16 cellular contexts compared by ENCODE assay signal in the genomic region with DNA sequence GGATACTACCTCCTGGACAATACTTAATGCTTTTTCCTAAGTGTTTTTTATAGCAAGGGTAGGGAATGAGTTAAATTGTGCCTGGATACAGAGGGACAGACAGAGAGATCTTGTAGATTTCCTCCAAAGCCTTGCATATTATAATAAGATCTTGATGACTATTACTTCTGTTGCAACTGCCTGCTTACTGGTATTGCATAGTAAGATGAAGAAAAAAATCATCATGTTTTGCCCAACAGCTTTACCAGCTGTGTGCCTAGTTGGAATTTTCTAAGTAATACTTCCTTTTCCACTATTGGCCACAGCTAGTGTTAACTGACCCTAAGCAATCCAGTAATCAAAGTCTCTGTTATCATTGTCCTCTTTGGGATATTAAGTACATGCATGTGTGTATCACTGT.
"Had no signal": no experiment of that assay in that cellular context is flagged by ENCODE, and none has a peak within 500 bp of the region (broad histone marks: within the 10 kb centered on the region; RNA-seq: fewer than 3 reads in every experiment).

No MANE protein-coding gene starts in this region.

- H3K9ac ChIP-seq: neural progenitor cell had no signal

- H3K4me1 ChIP-seq: esophagus squamous epithelium had no signal

- H3K9me3 ChIP-seq: esophagus squamous epithelium, thyroid gland had no signal

- H2AFZ ChIP-seq: neural progenitor cell had no signal

- H3K4me3 ChIP-seq: coronary artery, esophagus squamous epithelium, lung, neural progenitor cell, thyroid gland had no signal

- ATAC-seq: activated CD8-positive, alpha-beta T cell treated with anti-CD3 and anti-CD28 coated beads for 36 hours; activated T-cell treated with anti-CD3 and anti-CD28 coated beads, Interleukin-2, amount 50 U/mL, for 4 hours; stimulated activated memory B cell treated with anti-CD40 and anti-IgM and Interleukin-4, amounts not matched to agents 10 μg/mL and 1 μg/mL and 100 μg/mL, for 72 hours; T-helper 17 cell; WTC11 had no signal

- H3K36me3 ChIP-seq: esophagus squamous epithelium, neural progenitor cell, thyroid gland had no signal

- H3K4me2 ChIP-seq: neural progenitor cell had no signal

- H3K27ac ChIP-seq: coronary artery, esophagus squamous epithelium, neural progenitor cell, thyroid gland had no signal

- H3K27me3 ChIP-seq: esophagus squamous epithelium, neural progenitor cell, thyroid gland had no signal

- DNase-seq: activated CD4-positive, alpha-beta T cell treated with anti-CD3 and anti-CD28 coated beads for 4 hours; activated CD8-positive, alpha-beta T cell treated with anti-CD3 and anti-CD28 coated beads for 36 hours; activated effector memory CD4-positive, alpha-beta T cell treated with anti-CD3 and anti-CD28 coated beads, Interleukin-2, amount 50 U/mL, for 16 hours; activated T-cell treated with anti-CD3 and anti-CD28 coated beads, Interleukin-2, amount 50 U/mL, for 4 hours; amygdala; esophagus squamous epithelium; islet precursor cell; retina; stimulated activated CD4-positive, alpha-beta T cell treated with anti-CD3 and anti-CD28 coated beads, Interleukin-2, amount 100 ng/mL, for 48 hours; T-helper 17 cell; thyroid gland had no signal
